ENCODE assay signal across 1 cellular context in genomic region chr9:36163049-36163839, GRCh38.
TF ChIP-seq lines count a peak whose summit lies in the region.

No MANE protein-coding gene starts in this region.

TF ChIP-seq in HEK293, 187 proteins besides CTCF, POLR2A, EP300 and RAD21 (continued from another document and continues in another):
- TF ChIP-seq, protein P1, sequence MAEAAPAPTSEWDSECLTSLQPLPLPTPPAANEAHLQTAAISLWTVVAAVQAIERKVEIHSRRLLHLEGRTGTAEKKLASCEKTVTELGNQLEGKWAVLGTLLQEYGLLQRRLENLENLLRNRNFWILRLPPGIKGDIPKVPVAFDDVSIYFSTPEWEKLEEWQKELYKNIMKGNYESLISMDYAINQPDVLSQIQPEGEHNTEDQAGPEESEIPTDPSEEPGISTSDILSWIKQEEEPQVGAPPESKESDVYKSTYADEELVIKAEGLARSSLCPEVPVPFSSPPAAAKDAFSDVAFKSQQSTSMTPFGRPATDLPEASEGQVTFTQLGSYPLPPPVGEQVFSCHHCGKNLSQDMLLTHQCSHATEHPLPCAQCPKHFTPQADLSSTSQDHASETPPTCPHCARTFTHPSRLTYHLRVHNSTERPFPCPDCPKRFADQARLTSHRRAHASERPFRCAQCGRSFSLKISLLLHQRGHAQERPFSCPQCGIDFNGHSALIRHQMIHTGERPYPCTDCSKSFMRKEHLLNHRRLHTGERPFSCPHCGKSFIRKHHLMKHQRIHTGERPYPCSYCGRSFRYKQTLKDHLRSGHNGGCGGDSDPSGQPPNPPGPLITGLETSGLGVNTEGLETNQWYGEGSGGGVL (tag by site-specific recombination; IDR thresholded peaks at IDR 0.05): peak; percentile 87
- TF ChIP-seq MEIS1 (CRISPR knock-in tag; IDR thresholded peaks at IDR 0.05; ENCODE audit: borderline replicate concordance) (no peak), ZNF2 (tag by site-specific recombination; IDR thresholded peaks at IDR 0.05) (no peak), GLIS2 (tag by site-specific recombination; IDR thresholded peaks at IDR 0.05) (peak; percentile 63; the same call in 1 of the 2 replicates), ZNF324 (tag by site-specific recombination; IDR thresholded peaks at IDR 0.05) (no peak), ZNF529 (tag by site-specific recombination; IDR thresholded peaks at IDR 0.05; ENCODE audit: insufficient replicate concordance) (no peak), GLI4 (tag by site-specific recombination; IDR thresholded peaks at IDR 0.05) (no peak), BCL11B (tag by site-specific recombination; IDR thresholded peaks at IDR 0.05; ENCODE audit: low read depth) (no peak), YY1 (tag by site-specific recombination; IDR thresholded peaks at IDR 0.05) (no peak), KLF1 (tag by site-specific recombination; IDR thresholded peaks at IDR 0.05) (peak; percentile 35), SP3 (tag by site-specific recombination; IDR thresholded peaks at IDR 0.05) (no peak), ZNF768 (tag by site-specific recombination; IDR thresholded peaks at IDR 0.05) (no peak), ZNF791 (tag by site-specific recombination; IDR thresholded peaks at IDR 0.05) (no peak), ZNF76 (tag by site-specific recombination; IDR thresholded peaks at IDR 0.05; ENCODE audit: borderline replicate concordance, low read depth) (no peak), ZNF747 (tag by site-specific recombination; IDR thresholded peaks at IDR 0.05) (no peak), SCRT1 (tag by site-specific recombination; IDR thresholded peaks at IDR 0.05; ENCODE audit: borderline replicate concordance) (no peak), ZNF335 (tag by site-specific recombination; conservative IDR thresholded peaks at IDR 0.05) (peak; percentile 75), HOXC10 (CRISPR knock-in tag; IDR thresholded peaks at IDR 0.05) (no peak), ZFHX2 (tag by site-specific recombination; conservative IDR thresholded peaks at IDR 0.05) (peak; percentile 38; the same call in 1 of the 2 replicates), ZNF433 (tag by site-specific recombination; IDR thresholded peaks at IDR 0.05; ENCODE audit: low read depth) (no peak), WT1 (tag by site-specific recombination; IDR thresholded peaks at IDR 0.05) (no peak), ZNF184 (tag by site-specific recombination; IDR thresholded peaks at IDR 0.05) (no peak), ZNF585B (tag by site-specific recombination; IDR thresholded peaks at IDR 0.05) (no peak), ZNF350 (tag by site-specific recombination; IDR thresholded peaks at IDR 0.05) (no peak), ZNF146 (tag by site-specific recombination; IDR thresholded peaks at IDR 0.05) (no peak), PBX3 (CRISPR knock-in tag; IDR thresholded peaks at IDR 0.05) (no peak), ZNF16 (tag by site-specific recombination; IDR thresholded peaks at IDR 0.05; ENCODE audit: low read depth) (no peak), EGR2 (tag by site-specific recombination; IDR thresholded peaks at IDR 0.05; ENCODE audit: low read depth) (0 out of 2 replicates have a peak, but pooled peaks have one; percentile 20), OSR2 (tag by site-specific recombination; IDR thresholded peaks at IDR 0.05) (no peak), ZNF548 (tag by site-specific recombination; IDR thresholded peaks at IDR 0.05) (no peak), ZNF629 (tag by site-specific recombination; IDR thresholded peaks at IDR 0.05) (peak; percentile 50; the same call in 1 of the 2 replicates), ZNF837 (tag by site-specific recombination; IDR thresholded peaks at IDR 0.05) (no peak), KLF17 (tag by site-specific recombination; IDR thresholded peaks at IDR 0.05) (peak; percentile 42; the same call in 1 of the 2 replicates), KLF16 (tag by site-specific recombination; IDR thresholded peaks at IDR 0.05) (0 out of 2 replicates have a peak, but pooled peaks have one; percentile 44), ATF2 (tag by site-specific recombination; IDR thresholded peaks at IDR 0.05; ENCODE audit: low read depth) (peak; percentile 88), ZNF266 (tag by site-specific recombination; IDR thresholded peaks at IDR 0.05; ENCODE audit: low read depth) (no peak), BCL11A (tag by site-specific recombination; IDR thresholded peaks at IDR 0.05; ENCODE audit: low read depth) (no peak), ZNF530 (tag by site-specific recombination; IDR thresholded peaks at IDR 0.05; ENCODE audit: low read depth) (0 out of 2 replicates have a peak, but pooled peaks have one; percentile 67), TRIM28 (IDR thresholded peaks at IDR 0.05; ENCODE audit: borderline replicate concordance, low read length) (no peak; the same call in 1 of the 2 replicates), MYNN (tag by site-specific recombination; IDR thresholded peaks at IDR 0.05; ENCODE audit: borderline replicate concordance) (no peak), ZNF610 (tag by site-specific recombination; IDR thresholded peaks at IDR 0.05; ENCODE audit: borderline replicate concordance) (no peak), ZBTB7A (tag by site-specific recombination; IDR thresholded peaks at IDR 0.05; ENCODE audit: low read depth) (no peak), ZBTB17 (tag by site-specific recombination; IDR thresholded peaks at IDR 0.05) (no peak), ZNF24 (tag by site-specific recombination; IDR thresholded peaks at IDR 0.05) (peak; percentile 36; the same call in 1 of the 2 replicates), ZNF202 (tag by site-specific recombination; IDR thresholded peaks at IDR 0.05; ENCODE audit: borderline replicate concordance) (no peak), SCRT2 (tag by site-specific recombination; IDR thresholded peaks at IDR 0.05) (no peak), ZNF600 (tag by site-specific recombination; IDR thresholded peaks at IDR 0.05) (no peak), ZNF239 (tag by site-specific recombination; IDR thresholded peaks at IDR 0.05) (no peak), KLF10 (tag by site-specific recombination; IDR thresholded peaks at IDR 0.05) (no peak), ZNF223 (tag by site-specific recombination; IDR thresholded peaks at IDR 0.05) (no peak), ZNF843 (tag by site-specific recombination; IDR thresholded peaks at IDR 0.05) (no peak), ZNF354C (tag by site-specific recombination; IDR thresholded peaks at IDR 0.05; ENCODE audit: borderline replicate concordance, low read depth) (no peak)
- TF ChIP-seq, protein P2, sequence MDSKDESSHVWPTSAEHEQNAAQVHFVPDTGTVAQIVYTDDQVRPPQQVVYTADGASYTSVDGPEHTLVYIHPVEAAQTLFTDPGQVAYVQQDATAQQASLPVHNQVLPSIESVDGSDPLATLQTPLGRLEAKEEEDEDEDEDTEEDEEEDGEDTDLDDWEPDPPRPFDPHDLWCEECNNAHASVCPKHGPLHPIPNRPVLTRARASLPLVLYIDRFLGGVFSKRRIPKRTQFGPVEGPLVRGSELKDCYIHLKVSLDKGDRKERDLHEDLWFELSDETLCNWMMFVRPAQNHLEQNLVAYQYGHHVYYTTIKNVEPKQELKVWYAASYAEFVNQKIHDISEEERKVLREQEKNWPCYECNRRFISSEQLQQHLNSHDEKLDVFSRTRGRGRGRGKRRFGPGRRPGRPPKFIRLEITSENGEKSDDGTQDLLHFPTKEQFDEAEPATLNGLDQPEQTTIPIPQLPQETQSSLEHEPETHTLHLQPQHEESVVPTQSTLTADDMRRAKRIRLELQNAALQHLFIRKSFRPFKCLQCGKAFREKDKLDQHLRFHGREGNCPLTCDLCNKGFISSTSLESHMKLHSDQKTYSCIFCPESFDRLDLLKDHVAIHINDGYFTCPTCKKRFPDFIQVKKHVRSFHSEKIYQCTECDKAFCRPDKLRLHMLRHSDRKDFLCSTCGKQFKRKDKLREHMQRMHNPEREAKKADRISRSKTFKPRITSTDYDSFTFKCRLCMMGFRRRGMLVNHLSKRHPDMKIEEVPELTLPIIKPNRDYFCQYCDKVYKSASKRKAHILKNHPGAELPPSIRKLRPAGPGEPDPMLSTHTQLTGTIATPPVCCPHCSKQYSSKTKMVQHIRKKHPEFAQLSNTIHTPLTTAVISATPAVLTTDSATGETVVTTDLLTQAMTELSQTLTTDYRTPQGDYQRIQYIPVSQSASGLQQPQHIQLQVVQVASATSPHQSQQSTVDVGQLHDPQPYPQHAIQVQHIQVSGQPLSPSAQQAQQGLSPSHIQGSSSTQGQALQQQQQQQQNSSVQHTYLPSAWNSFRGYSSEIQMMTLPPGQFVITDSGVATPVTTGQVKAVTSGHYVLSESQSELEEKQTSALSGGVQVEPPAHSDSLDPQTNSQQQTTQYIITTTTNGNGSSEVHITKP (tag by site-specific recombination; IDR thresholded peaks at IDR 0.05): peak; percentile 98
- TF ChIP-seq, protein P3, sequence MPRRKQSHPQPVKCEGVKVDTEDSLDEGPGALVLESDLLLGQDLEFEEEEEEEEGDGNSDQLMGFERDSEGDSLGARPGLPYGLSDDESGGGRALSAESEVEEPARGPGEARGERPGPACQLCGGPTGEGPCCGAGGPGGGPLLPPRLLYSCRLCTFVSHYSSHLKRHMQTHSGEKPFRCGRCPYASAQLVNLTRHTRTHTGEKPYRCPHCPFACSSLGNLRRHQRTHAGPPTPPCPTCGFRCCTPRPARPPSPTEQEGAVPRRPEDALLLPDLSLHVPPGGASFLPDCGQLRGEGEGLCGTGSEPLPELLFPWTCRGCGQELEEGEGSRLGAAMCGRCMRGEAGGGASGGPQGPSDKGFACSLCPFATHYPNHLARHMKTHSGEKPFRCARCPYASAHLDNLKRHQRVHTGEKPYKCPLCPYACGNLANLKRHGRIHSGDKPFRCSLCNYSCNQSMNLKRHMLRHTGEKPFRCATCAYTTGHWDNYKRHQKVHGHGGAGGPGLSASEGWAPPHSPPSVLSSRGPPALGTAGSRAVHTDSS (tag by site-specific recombination; IDR thresholded peaks at IDR 0.05): no peak
- TF ChIP-seq, protein P4, sequence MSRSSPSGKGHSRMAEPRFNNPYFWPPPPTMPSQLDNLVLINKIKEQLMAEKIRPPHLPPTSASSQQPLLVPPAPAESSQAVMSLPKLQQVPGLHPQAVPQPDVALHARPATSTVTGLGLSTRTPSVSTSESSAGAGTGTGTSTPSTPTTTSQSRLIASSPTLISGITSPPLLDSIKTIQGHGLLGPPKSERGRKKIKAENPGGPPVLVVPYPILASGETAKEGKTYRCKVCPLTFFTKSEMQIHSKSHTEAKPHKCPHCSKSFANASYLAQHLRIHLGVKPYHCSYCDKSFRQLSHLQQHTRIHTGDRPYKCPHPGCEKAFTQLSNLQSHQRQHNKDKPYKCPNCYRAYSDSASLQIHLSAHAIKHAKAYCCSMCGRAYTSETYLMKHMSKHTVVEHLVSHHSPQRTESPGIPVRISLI (tag by site-specific recombination; IDR thresholded peaks at IDR 0.05): no peak
- TF ChIP-seq, protein P5, sequence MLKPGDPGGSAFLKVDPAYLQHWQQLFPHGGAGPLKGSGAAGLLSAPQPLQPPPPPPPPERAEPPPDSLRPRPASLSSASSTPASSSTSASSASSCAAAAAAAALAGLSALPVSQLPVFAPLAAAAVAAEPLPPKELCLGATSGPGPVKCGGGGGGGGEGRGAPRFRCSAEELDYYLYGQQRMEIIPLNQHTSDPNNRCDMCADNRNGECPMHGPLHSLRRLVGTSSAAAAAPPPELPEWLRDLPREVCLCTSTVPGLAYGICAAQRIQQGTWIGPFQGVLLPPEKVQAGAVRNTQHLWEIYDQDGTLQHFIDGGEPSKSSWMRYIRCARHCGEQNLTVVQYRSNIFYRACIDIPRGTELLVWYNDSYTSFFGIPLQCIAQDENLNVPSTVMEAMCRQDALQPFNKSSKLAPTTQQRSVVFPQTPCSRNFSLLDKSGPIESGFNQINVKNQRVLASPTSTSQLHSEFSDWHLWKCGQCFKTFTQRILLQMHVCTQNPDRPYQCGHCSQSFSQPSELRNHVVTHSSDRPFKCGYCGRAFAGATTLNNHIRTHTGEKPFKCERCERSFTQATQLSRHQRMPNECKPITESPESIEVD (tag by site-specific recombination; IDR thresholded peaks at IDR 0.05): no peak
